1 cellular context compared by ENCODE assay signal in genomic region chr15:69074011-69074842, GRCh38.
A peak's percentile ranks its signal among the peaks of the same experiment; 100 is the strongest.
TF ChIP-seq lines count a peak whose summit lies in the region.

No MANE protein-coding gene starts in this region.

TF ChIP-seq in K562, 482 proteins besides CTCF, POLR2A, EP300 and RAD21 (continued from another document):
- TF ChIP-seq DACH1 (IDR thresholded peaks at IDR 0.05; ENCODE audit: partially characterized antibody) = no peak
- TF ChIP-seq HDAC2 (IDR thresholded peaks at IDR 0.05) = no peak
- peak; percentile 39; the same call in 1 of the 2 replicates for TF ChIP-seq ELF1 (tag; IDR thresholded peaks at IDR 0.05)
- TF ChIP-seq ASH1L (IDR thresholded peaks at IDR 0.05; ENCODE audit: borderline replicate concordance, low read depth, partially characterized antibody) = no peak
- no peak for TF ChIP-seq PREB (CRISPR knock-in tag; IDR thresholded peaks at IDR 0.05)
- TF ChIP-seq ZBTB2 (IDR thresholded peaks at IDR 0.05) = no peak
- no peak for TF ChIP-seq TCF7L2 (IDR thresholded peaks at IDR 0.05; ENCODE audit: low read depth, low read length)
- no peak for TF ChIP-seq MTF1 (CRISPR knock-in tag; IDR thresholded peaks at IDR 0.05; ENCODE audit: borderline replicate concordance)
- no peak for TF ChIP-seq ZBTB26 (CRISPR knock-in tag; IDR thresholded peaks at IDR 0.05)
- TF ChIP-seq CXXC5 (CRISPR knock-in tag; IDR thresholded peaks at IDR 0.05) = 0 out of 2 replicates have a peak, but pooled peaks have one; percentile 20
- TF ChIP-seq PHTF2 (CRISPR knock-in tag; IDR thresholded peaks at IDR 0.05) = no peak
- no peak for TF ChIP-seq SPI1 (IDR thresholded peaks at IDR 0.05; ENCODE audit: borderline replicate concordance, low read depth, low read length)
- no peak for TF ChIP-seq ZBTB5 (IDR thresholded peaks at IDR 0.05)
